24 cellular contexts compared by ENCODE assay signal in the genomic region with DNA sequence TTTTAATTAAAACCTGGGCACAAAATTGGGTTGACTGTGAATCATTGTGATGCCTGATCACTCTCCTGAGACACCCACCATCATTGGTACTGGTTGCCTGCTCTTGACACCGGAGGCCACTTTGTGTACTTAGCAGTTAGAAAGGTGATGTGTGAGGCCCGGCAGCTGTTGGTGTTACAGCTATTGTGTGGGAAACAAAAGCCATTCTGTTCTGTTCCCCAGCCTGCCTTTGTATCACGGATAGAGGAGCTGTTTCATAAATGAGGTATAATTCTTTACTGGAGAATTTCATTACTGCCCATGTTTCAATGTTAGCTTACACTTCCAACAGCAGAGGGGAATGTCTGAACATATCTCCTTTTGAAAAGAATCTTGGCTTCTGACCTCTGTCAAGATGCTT.
DNase-seq lines count a peak whose midpoint lies in the region; ATAC-seq, FAIRE-seq and TF ChIP-seq lines count a peak whose summit lies in the region.
"Had no signal": no experiment of that assay in that cellular context is flagged by ENCODE, and none has a peak within 500 bp of the region (broad histone marks: within the 10 kb centered on the region; RNA-seq: fewer than 3 reads in every experiment).

No MANE protein-coding gene starts in this region.

- DNase-seq in HepG2 (ENCODE audit: low spot score) (no peak), right lobe of liver (no peak), NCI-H2196 treated with DMSO at 0.1 percent for 48 hours (lab: John Stamatoyannopoulos, UW; ENCODE audit: unreplicated experiment) (peak; percentile 39), WTC11 (ENCODE audit: low spot score) (no peak), right cardiac atrium (no peak), OCI-M2 (lab: John Stamatoyannopoulos, UW; ENCODE audit: unreplicated experiment) (no peak), activated gamma-delta T cell treated with Interleukin-2 at 50 U/mL for 16 hours (no peak)
- DNase-seq: activated CD4-positive, alpha-beta T cell treated with anti-CD3 and anti-CD28 coated beads, Interleukin-2, amount 10 ng/mL, durations not matched to agents 24 days and 14 days; activated CD8-positive, alpha-beta memory T cell treated with anti-CD3 and anti-CD28 coated beads, Interleukin-2, amount 50 U/mL, for 4 hours; activated effector memory CD4-positive, alpha-beta T cell treated with anti-CD3 and anti-CD28 coated beads, Interleukin-2, amount 50 U/mL, for 16 hours; central memory CD4-positive, alpha-beta T cell; DMS79; effector CD4-positive, alpha-beta T cell; islet precursor cell; NCI-H446 treated with DMSO at 0.1 percent for 48 hours; SK-N-SH; stimulated activated CD4-positive, alpha-beta T cell treated with anti-CD3 and anti-CD28 coated beads, Interleukin-15, amount 100 ng/mL, for 24 hours; stimulated activated naive CD4-positive, alpha-beta T cell treated with Interleukin-2 at 50 U/mL for 16 hours; transverse colon had no signal

- H3K27ac Mint-ChIP-seq in WTC11: no peak overlapping the region
- H3K27ac Mint-ChIP-seq: activated CD4-positive, alpha-beta T cell treated with anti-CD3 and anti-CD28 coated beads, Interleukin-2, amount 10 ng/mL, durations not matched to agents 24 days and 14 days had no signal

- 0 out of 2 replicates have a peak, but pooled peaks cover 2% of the 10 kb centered on the region for H3K36me3 Mint-ChIP-seq in WTC11

- no peak overlapping the region for H3K27ac ChIP-seq in HepG2 (ENCODE audit: extremely low read length, insufficient read depth, low read length)
- H3K27ac ChIP-seq in right lobe of liver: no peak overlapping the region
- no peak overlapping the region for H3K27ac ChIP-seq in right cardiac atrium (ENCODE audit: low read length)
- H3K27ac ChIP-seq in gastroesophageal sphincter: no peak overlapping the region
- H3K27ac ChIP-seq: BLaER1 treated with 17β-estradiol and CSF1 and Interleukin-3, amounts not matched to agents 10 nM and 100 nM; transverse colon had no signal

- intact Hi-C loops in HepG2 (cut with micrococcal nuclease; ENCODE audit: unreplicated experiment): no loop called here
- intact Hi-C loops in right lobe of liver (cut with DNase I): no loop called here
- intact Hi-C loops in right cardiac atrium (cut with DNase I): no loop called here

- H3K4me3 ChIP-seq in HepG2 (replicated peaks in 1 of 3; ENCODE audit: insufficient read depth in 1 of 3, low read depth in 2 of 3, low read length in 3 of 3) (no peak overlapping the region), right lobe of liver (no peak overlapping the region), right cardiac atrium (ENCODE audit: low read length) (no peak overlapping the region), gastroesophageal sphincter (no peak overlapping the region)
- H3K4me3 ChIP-seq: BLaER1 treated with 17β-estradiol and CSF1 and Interleukin-3, amounts not matched to agents 10 nM and 100 nM; transverse colon had no signal

- H3K27me3 Mint-ChIP-seq in WTC11 (ENCODE audit: low read depth): 0 out of 2 replicates have a peak, but pooled peaks cover 3% of the 10 kb centered on the region

- H3K4me3 Mint-ChIP-seq in WTC11: no peak overlapping the region
- H3K4me3 Mint-ChIP-seq: activated CD4-positive, alpha-beta T cell treated with anti-CD3 and anti-CD28 coated beads, Interleukin-2, amount 10 ng/mL, durations not matched to agents 24 days and 14 days; neural crest cell had no signal

- CTCF ChIA-PET in HepG2 (lab: Yijun Ruan, JAX; ENCODE audit: low intra/inter-chr PET ratio, low total read pairs): no interaction called here
- CTCF ChIA-PET in WTC11 (lab: Charles Lee): interaction anchor here (2.2 kb wide), 1 partner anchor 13 kb away, joined by 12 read pairs; no protein-coding TSS in a partner anchor

- no peaks in the 10 kb centered on the region for H3K36me3 ChIP-seq in HepG2 (replicated peaks in 1 of 2; ENCODE audit: control insufficient read depth in 1 of 2, insufficient read depth in 2 of 2, low read length in 2 of 2)
- H3K36me3 ChIP-seq in right lobe of liver: no peaks in the 10 kb centered on the region
- H3K36me3 ChIP-seq in gastroesophageal sphincter: no peaks in the 10 kb centered on the region
- H3K36me3 ChIP-seq: BLaER1 treated with 17β-estradiol and CSF1 and Interleukin-3, amounts not matched to agents 10 nM and 100 nM; transverse colon had no signal

- ATAC-seq in HepG2: no peak
- ATAC-seq in right lobe of liver: no peak
- ATAC-seq in WTC11: peak; percentile 74
- no peak for ATAC-seq in right cardiac atrium
- ATAC-seq in gastroesophageal sphincter: no peak

- no peak for TF ChIP-seq RAD21 in HepG2 (CRISPR knock-in tag; IDR thresholded peaks at IDR 0.05)

- peaks cover 18% of the 10 kb centered on the region for H3K9me3 Mint-ChIP-seq in WTC11
- H3K9me3 Mint-ChIP-seq: activated CD4-positive, alpha-beta T cell treated with anti-CD3 and anti-CD28 coated beads, Interleukin-2, amount 10 ng/mL, durations not matched to agents 24 days and 14 days had no signal

- WGBS in HepG2 (ENCODE audit: low lambda C conversion rate): 7% methylated on average over 3 of the region's 3 CpGs
- 50% methylated on average over 1 of the region's 3 CpGs for WGBS in right lobe of liver (ENCODE audit: insufficient coverage, low coverage, low lambda C conversion rate, missing lambda C conversion rate)
- WGBS in right cardiac atrium: 48% methylated on average over 3 of the region's 3 CpGs
- WGBS in gastroesophageal sphincter (ENCODE audit: low coverage in 1 of 2), 2 donors: 13 to 28% methylated on average over 3 of the region's 3 CpGs

- H3K27me3 ChIP-seq in HepG2 (ENCODE audit: control insufficient read depth in 1 of 2, insufficient read depth in 2 of 2, low read length in 2 of 2) (peaks cover 0 to 18% of the 10 kb centered on the region in 2 experiments; a peak in 3 of 5 replicates), right lobe of liver (no peaks in the 10 kb centered on the region), right cardiac atrium (ENCODE audit: control insufficient read depth, insufficient read depth) (no peaks in the 10 kb centered on the region), gastroesophageal sphincter (peaks cover under 1% of the 10 kb centered on the region)
- H3K27me3 ChIP-seq: BLaER1 treated with 17β-estradiol and CSF1 and Interleukin-3, amounts not matched to agents 10 nM and 100 nM had no signal

- POLR2A ChIA-PET in HepG2 (lab: Yijun Ruan, JAX): no interaction called here
- POLR2A ChIA-PET in WTC11 (lab: Charles Lee): no interaction called here

- H3K4me2 ChIP-seq in HepG2 (ENCODE audit: low read depth, low read length): no peak overlapping the region
- H3K4me2 ChIP-seq: BLaER1 treated with 17β-estradiol and CSF1 and Interleukin-3, amounts not matched to agents 10 nM and 100 nM; SK-N-SH had no signal

- peaks cover 11% of the 10 kb centered on the region for H3K4me1 Mint-ChIP-seq in WTC11
- H3K4me1 Mint-ChIP-seq: activated CD4-positive, alpha-beta T cell treated with anti-CD3 and anti-CD28 coated beads, Interleukin-2, amount 10 ng/mL, durations not matched to agents 24 days and 14 days had no signal

- no peaks in the 10 kb centered on the region for H3K9me3 ChIP-seq in HepG2 (ENCODE audit: low read length)
- no peaks in the 10 kb centered on the region for H3K9me3 ChIP-seq in right lobe of liver
- no peaks in the 10 kb centered on the region for H3K9me3 ChIP-seq in right cardiac atrium (ENCODE audit: control insufficient read depth, low read length)
- H3K9me3 ChIP-seq in gastroesophageal sphincter: peaks cover 0 to 8% (median 0%) of the 10 kb centered on the region in 3 donors
- H3K9me3 ChIP-seq: SK-N-SH, transverse colon had no signal

- FAIRE-seq in HepG2 (lab: Jason Lieb, UNC): no peak
- FAIRE-seq: A204.1, HTR-8/SVneo had no signal

- no peak for TF ChIP-seq POLR2A in HepG2 (IDR thresholded peaks at IDR 0.05; ENCODE audit: insufficient read depth in 1 of 2, low read depth in 2 of 2, low read length in 2 of 2)
- no peak for TF ChIP-seq POLR2A in right lobe of liver (IDR thresholded peaks at IDR 0.05)
- TF ChIP-seq POLR2A in gastroesophageal sphincter (IDR thresholded peaks at IDR 0.05): no peak

- no TSS peak for BruUV-seq in HepG2 (replicated peaks; lab: Mats Ljungman, UMichigan)

- no peak for TF ChIP-seq CTCF in HepG2 (CRISPR knock-in tag; IDR thresholded peaks at IDR 0.05)
- no peak for TF ChIP-seq CTCF in right lobe of liver (IDR thresholded peaks at IDR 0.05)
- no peak for TF ChIP-seq CTCF in WTC11 (IDR thresholded peaks at IDR 0.05)
- no peak for TF ChIP-seq CTCF in gastroesophageal sphincter (IDR thresholded peaks at IDR 0.05)

- no peaks in the 10 kb centered on the region for H3K79me2 ChIP-seq in HepG2 (ENCODE audit: insufficient read depth, low read length)

- no peaks in the 10 kb centered on the region for H4K20me1 ChIP-seq in HepG2 (ENCODE audit: insufficient read depth, low read length)
- H4K20me1 ChIP-seq: BLaER1 treated with 17β-estradiol and CSF1 and Interleukin-3, amounts not matched to agents 10 nM and 100 nM had no signal

- TF ChIP-seq EP300 in HepG2 (IDR thresholded peaks at IDR 0.05; ENCODE audit: low read depth in 2 of 2, low read length in 2 of 2) (no peak), HepG2 (CRISPR knock-in tag; IDR thresholded peaks at IDR 0.05; ENCODE audit: borderline replicate concordance) (no peak), gastroesophageal sphincter (IDR thresholded peaks at IDR 0.05) (no peak)

- H3K4me1 ChIP-seq in HepG2 (ENCODE audit: insufficient read depth, low read length): no peaks in the 10 kb centered on the region
- no peaks in the 10 kb centered on the region for H3K4me1 ChIP-seq in right lobe of liver
- H3K4me1 ChIP-seq in right cardiac atrium (ENCODE audit: control insufficient read depth, insufficient read depth, low read length): no peaks in the 10 kb centered on the region
- no peaks in the 10 kb centered on the region for H3K4me1 ChIP-seq in gastroesophageal sphincter
- H3K4me1 ChIP-seq: transverse colon had no signal

- in situ Hi-C loops in HepG2 (cut with HindIII; ENCODE audit: extremely low pct_ligation_motif_present, low pct_unique_long_range_greater_than_20kb): no loop called here

- no peak overlapping the region for H3K9ac ChIP-seq in HepG2 (ENCODE audit: insufficient read depth, low read depth, low read length)
- H3K9ac ChIP-seq: BLaER1 treated with 17β-estradiol and CSF1 and Interleukin-3, amounts not matched to agents 10 nM and 100 nM; SK-N-SH had no signal

- H2AFZ ChIP-seq in HepG2 (ENCODE audit: low read length): no peak overlapping the region

TF ChIP-seq in WTC11, 78 proteins besides CTCF, POLR2A, EP300 and RAD21 (continues in another document):
- no peak for TF ChIP-seq ERG (CRISPR knock-in tag; IDR thresholded peaks at IDR 0.05)
